In the genomic region with DNA sequence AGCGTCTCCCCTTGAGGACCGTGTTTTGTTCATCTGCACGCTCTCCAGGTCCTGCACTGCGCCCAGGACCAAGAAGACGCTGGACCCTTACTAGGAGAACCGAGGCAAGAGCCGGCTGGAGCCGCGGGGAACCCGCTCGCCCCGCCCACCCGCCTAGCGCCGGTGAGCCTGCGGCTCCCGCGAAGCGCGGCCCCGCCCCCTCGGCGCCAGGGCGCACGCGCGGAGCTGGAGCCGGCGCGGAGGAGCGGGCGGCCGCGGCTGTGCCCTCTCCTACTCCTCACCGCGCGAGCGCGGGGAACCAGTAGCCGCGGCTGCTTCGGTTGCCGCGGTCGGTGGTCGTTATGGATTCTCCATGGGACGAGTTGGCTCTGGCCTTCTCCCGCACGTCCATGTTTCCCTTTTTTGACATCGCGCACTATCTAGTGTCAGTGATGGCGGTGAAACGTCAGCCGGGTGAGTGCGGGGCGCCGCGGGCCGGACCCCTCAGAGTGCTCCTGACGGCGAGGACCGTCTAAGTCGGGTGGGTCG, we compare ENCODE assay signal across 8 cellular contexts. TPM values are rescaled to one million over a fixed set of nuclear protein-coding genes. Genes with fewer than 3 reads are reported as not detected.
A peak's percentile ranks its signal among the peaks of the same experiment; 100 is the strongest.
DNase-seq lines count a peak whose midpoint lies in the region; ATAC-seq and TF ChIP-seq lines count a peak whose summit lies in the region.

A gene with protein sequence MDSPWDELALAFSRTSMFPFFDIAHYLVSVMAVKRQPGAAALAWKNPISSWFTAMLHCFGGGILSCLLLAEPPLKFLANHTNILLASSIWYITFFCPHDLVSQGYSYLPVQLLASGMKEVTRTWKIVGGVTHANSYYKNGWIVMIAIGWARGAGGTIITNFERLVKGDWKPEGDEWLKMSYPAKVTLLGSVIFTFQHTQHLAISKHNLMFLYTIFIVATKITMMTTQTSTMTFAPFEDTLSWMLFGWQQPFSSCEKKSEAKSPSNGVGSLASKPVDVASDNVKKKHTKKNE (plus strand): TSS at position 222 of the 528 bp plus-strand sequence. CDS start 120 bp downstream, at position 342.

- H3K9ac ChIP-seq in BLaER1 (peak within 1 kb of the TSS; percentile 64; the same call in 1 of the 2 replicates), duodenal mucosa (ENCODE audit: low read depth in 1 of 2, low read length in 2 of 2) (peak within 1 kb of the TSS; percentile 57 to 73)

- H3K27me3 ChIP-seq in BLaER1 (peaks cover 35% of the 10 kb centered on the region), duodenal mucosa (ENCODE audit: control insufficient read depth in 1 of 2, insufficient read depth in 2 of 2, low read length in 2 of 2) (peaks cover 8 to 9% of the 10 kb centered on the region in 2 donors), lower lobe of right lung (ENCODE audit: low read depth) (peaks cover 29% of the 10 kb centered on the region)

- H3K4me1 ChIP-seq in BLaER1 = peaks cover 22% of the 10 kb centered on the region
- H3K4me1 ChIP-seq in duodenal mucosa (ENCODE audit: control insufficient read depth in 1 of 2, insufficient read depth in 2 of 2, low read length in 2 of 2) = peaks cover 4 to 13% of the 10 kb centered on the region in 2 donors
- H3K4me1 ChIP-seq in lower lobe of right lung = peaks cover 18% of the 10 kb centered on the region

- peak; percentile 80 for TF ChIP-seq POLR2A in GM19099 (IDR thresholded peaks at IDR 0.05; ENCODE audit: extremely low read depth, insufficient read length, low read depth)

- no peak for TF ChIP-seq CTCF in lower lobe of right lung (IDR thresholded peaks at IDR 0.05)

- H3K4me3 ChIP-seq in BLaER1 (peak within 1 kb of the TSS; percentile 76), duodenal mucosa (ENCODE audit: low read depth in 1 of 2, low read length in 2 of 2) (peak within 1 kb of the TSS; percentile 71 to 90), lower lobe of right lung (peak within 1 kb of the TSS; percentile 88)

- H3K36me3 ChIP-seq in BLaER1 (no peaks in the 10 kb centered on the region), duodenal mucosa (ENCODE audit: control insufficient read depth in 1 of 2, insufficient read depth in 2 of 2, low read length in 2 of 2) (no peaks in the 10 kb centered on the region), lower lobe of right lung (no peaks in the 10 kb centered on the region)

- H3K9me3 ChIP-seq in BLaER1 (no peaks in the 10 kb centered on the region), duodenal mucosa (ENCODE audit: control insufficient read depth in 1 of 2, low read length in 2 of 2) (no peaks in the 10 kb centered on the region), lower lobe of right lung (no peaks in the 10 kb centered on the region)

- peak within 1 kb of the TSS; percentile 86 for H3K4me2 ChIP-seq in BLaER1

- DNase-seq in NCI-H510A (lab: John Stamatoyannopoulos, UW) = peak; percentile 67
- peak; percentile 74 for DNase-seq in activated CD4-positive, alpha-beta T cell treated with anti-CD3 and anti-CD28 coated beads, Interleukin-2, amount 50 U/mL, for 1 hour
- DNase-seq in lower lobe of right lung = peak; percentile 84
- peak; percentile 44 to 70 (median 51) for DNase-seq in stimulated activated CD4-positive, alpha-beta T cell treated with anti-CD3 and anti-CD28 coated beads, TNF-alpha, amount 100 ng/mL, for 1 hour (ENCODE audit: low read depth in 3 of 3, low spot score in 1 of 3)

- ATAC-seq in HG03342 (IDR thresholded peaks at IDR 0.05; ENCODE audit: unreplicated experiment) (peak; percentile 70), lower lobe of right lung (peak; percentile 98 to 99)

- no peaks in the 10 kb centered on the region; the same call in 1 of the 2 replicates for H4K20me1 ChIP-seq in BLaER1

- H3K27ac ChIP-seq in BLaER1 (no peak within 1 kb of the TSS), duodenal mucosa (ENCODE audit: low read depth, low read length) (peak within 1 kb of the TSS; percentile 24), lower lobe of right lung (peak within 1 kb of the TSS; percentile 48)

- intact Hi-C loops in lower lobe of right lung (cut with DNase I) = no loop called here

RNA-seq across cellular contexts. Expression of the gene that starts here (rescaled TPM):
- 10.9 TPM for total RNA-seq in lower lobe of right lung
